Comparison of ENCODE assay signal across 23 cellular contexts in the genomic region with DNA sequence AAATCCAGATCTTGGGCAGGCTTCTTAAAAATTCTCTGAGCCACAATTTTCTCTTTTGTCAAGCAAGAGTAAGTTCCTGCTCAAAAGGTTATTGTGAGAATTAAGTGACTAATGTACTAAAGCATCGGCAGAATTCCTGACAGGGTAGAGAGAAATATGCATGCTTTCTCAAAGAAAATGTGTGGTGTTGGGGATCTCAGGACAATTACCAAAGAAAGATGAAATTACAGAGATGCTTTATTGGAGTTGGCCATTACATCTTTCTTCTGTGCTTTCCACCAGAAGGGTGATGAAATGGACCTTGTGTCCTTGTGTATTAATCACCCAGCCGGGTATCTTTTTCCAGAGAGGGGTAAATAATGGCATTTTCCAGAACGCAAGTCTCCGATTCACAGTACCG. TPM values are rescaled to one million over a fixed set of nuclear protein-coding genes. Genes with fewer than 3 reads are reported as not detected.
A peak's percentile ranks its signal among the peaks of the same experiment; 100 is the strongest.
DNase-seq lines count a peak whose midpoint lies in the region; ATAC-seq and TF ChIP-seq lines count a peak whose summit lies in the region.
"Had no signal": no experiment of that assay in that cellular context is flagged by ENCODE, and none has a peak within 500 bp of the region (broad histone marks: within the 10 kb centered on the region; RNA-seq: fewer than 3 reads in every experiment).

No MANE protein-coding gene starts in this region.

- ATAC-seq in central memory CD8-positive, alpha-beta T cell (replicated peaks; ENCODE audit: extremely low read depth, poor library complexity, severe bottlenecking) = no peak
- ATAC-seq in natural killer cell (no peak), HG02588 (IDR thresholded peaks at IDR 0.05; ENCODE audit: unreplicated experiment) (no peak), foreskin keratinocyte (no peak)
- ATAC-seq: K562 had no signal

- intact Hi-C loops in Calu3 (cut with micrococcal nuclease; ENCODE audit: unreplicated experiment) = loop anchor here (2.0 kb wide), 1 partner anchor 33 kb away; no protein-coding TSS in a partner anchor
- intact Hi-C loops in natural killer cell (cut with micrococcal nuclease) = no loop called here

- BruUV-seq in Calu3 (replicated peaks; lab: Mats Ljungman, UMichigan) = no TSS peak

- H3K36me3 ChIP-seq in SJCRH30 = no peaks in the 10 kb centered on the region
- H3K36me3 ChIP-seq: brain microvascular endothelial cell, prostate gland, spleen, WERI-Rb-1 had no signal

- H3K4me1 Mint-ChIP-seq in Calu3 (ENCODE audit: low read depth, unreplicated experiment) (peaks cover 8% of the 10 kb centered on the region), natural killer cell (peaks cover 16 to 20% of the 10 kb centered on the region in 2 donors)
- peaks cover 16% of the 10 kb centered on the region for H3K4me1 Mint-ChIP-seq in central memory CD8-positive, alpha-beta T cell

- H3K4me3 Mint-ChIP-seq in Calu3 (ENCODE audit: low read depth, unreplicated experiment) = peak overlapping the region; percentile 93
- H3K4me3 Mint-ChIP-seq in central memory CD8-positive, alpha-beta T cell = peak overlapping the region; percentile 73
- peak overlapping the region; percentile 71 for H3K4me3 Mint-ChIP-seq in natural killer cell
- H3K4me3 Mint-ChIP-seq: HFFc6 had no signal

- CTCF ChIA-PET in Calu3 (lab: Charles Lee) = interaction anchor here (0.6 kb wide), 1 partner anchor 67 kb away, joined by 4 read pairs; a partner anchor contains a TSS

- H3K36me3 Mint-ChIP-seq in Calu3 (ENCODE audit: insufficient read depth, unreplicated experiment) = peaks cover 22% of the 10 kb centered on the region
- H3K36me3 Mint-ChIP-seq in central memory CD8-positive, alpha-beta T cell (ENCODE audit: insufficient read depth) = no peaks in the 10 kb centered on the region
- H3K36me3 Mint-ChIP-seq in natural killer cell = no peaks in the 10 kb centered on the region

- TF ChIP-seq CTCF in 22Rv1 (IDR thresholded peaks at IDR 0.05) (no peak), Calu3 (IDR thresholded peaks at IDR 0.05; ENCODE audit: unreplicated experiment) (no peak), natural killer cell (IDR thresholded peaks at IDR 0.05) (no peak), foreskin keratinocyte (conservative IDR thresholded peaks at IDR 0.05) (no peak)

- H3K4me3 ChIP-seq in SJCRH30 = no peak overlapping the region
- H3K4me3 ChIP-seq: K562 had no signal

- H3K4me1 ChIP-seq in SJCRH30 = no peaks in the 10 kb centered on the region
- peaks cover 16% of the 10 kb centered on the region for H3K4me1 ChIP-seq in foreskin keratinocyte
- H3K4me1 ChIP-seq: prostate gland had no signal

- H3K9me3 Mint-ChIP-seq in Calu3 (ENCODE audit: low read depth, unreplicated experiment) (no peaks in the 10 kb centered on the region), natural killer cell (no peaks in the 10 kb centered on the region)
- no peaks in the 10 kb centered on the region for H3K9me3 Mint-ChIP-seq in central memory CD8-positive, alpha-beta T cell
- H3K9me3 Mint-ChIP-seq: activated naive CD4-positive, alpha-beta T cell treated with anti-CD3 and anti-CD28 coated beads, Interleukin-2, amount 10 ng/mL, durations not matched to agents 7 days and 5 days had no signal

- H3K27me3 ChIP-seq in SJCRH30 = no peaks in the 10 kb centered on the region
- no peaks in the 10 kb centered on the region for H3K27me3 ChIP-seq in foreskin keratinocyte

- no peak for DNase-seq in Calu3
- DNase-seq in central memory CD8-positive, alpha-beta T cell (ENCODE audit: low spot score in 2 of 2) = no peak
- DNase-seq in natural killer cell = no peak
- DNase-seq in NCI-H1930 (lab: John Stamatoyannopoulos, UW) = no peak
- no peak for DNase-seq in SJCRH30
- DNase-seq in foreskin keratinocyte = no peak
- DNase-seq: activated CD4-positive, alpha-beta T cell treated with anti-CD3 and anti-CD28 coated beads, Interleukin-2, amount 50 U/mL, for 48 hours; activated naive CD4-positive, alpha-beta T cell treated with anti-CD3 and anti-CD28 coated beads, Interleukin-2, amount 10 ng/mL, durations not matched to agents 7 days and 5 days; activated T-cell treated with anti-CD3 and anti-CD28 coated beads for 4 hours; brain microvascular endothelial cell; Caco-2; glutamatergic neuron; HFFc6; NCI-H2029 treated with DMSO at 0.1 percent for 48 hours; NCI-H510A; spleen; SW 1271; WERI-Rb-1 had no signal

- no peaks in the 10 kb centered on the region for H3K27me3 Mint-ChIP-seq in Calu3 (ENCODE audit: unreplicated experiment)
- peaks cover 78% of the 10 kb centered on the region for H3K27me3 Mint-ChIP-seq in central memory CD8-positive, alpha-beta T cell
- H3K27me3 Mint-ChIP-seq in natural killer cell (ENCODE audit: low read depth in 2 of 2) = peaks cover 0 to 20% of the 10 kb centered on the region in 2 donors

- no peaks in the 10 kb centered on the region for H3K9me3 ChIP-seq in SJCRH30 (replicated peaks)
- H3K9me3 ChIP-seq: Caco-2, prostate gland had no signal

- H3K27ac ChIP-seq in 22Rv1 (peak overlapping the region; percentile 94; the same call in 1 of the 2 replicates), SJCRH30 (no peak overlapping the region), foreskin keratinocyte (no peak overlapping the region)
- H3K27ac ChIP-seq: brain microvascular endothelial cell, spleen, WERI-Rb-1 had no signal

- H3K27ac Mint-ChIP-seq in Calu3 (ENCODE audit: unreplicated experiment) = no peak overlapping the region
- no peak overlapping the region for H3K27ac Mint-ChIP-seq in central memory CD8-positive, alpha-beta T cell (ENCODE audit: low read depth)
- H3K27ac Mint-ChIP-seq in natural killer cell = no peak overlapping the region
- H3K27ac Mint-ChIP-seq: activated naive CD4-positive, alpha-beta T cell treated with anti-CD3 and anti-CD28 coated beads, Interleukin-2, amount 10 ng/mL, durations not matched to agents 7 days and 5 days; HFFc6 had no signal

RNA-seq across cellular contexts. Expression of a gene that starts 1.7 kb away (rescaled TPM):
- total RNA-seq in Calu3 (2022) (6.7 and 8.5 TPM in 2 replicates), natural killer cell (1 to 10 TPM; 3.0 to 9.3 (median 4.2) TPM), foreskin keratinocyte (6.0 and 8.3 TPM in 2 replicates)
- total RNA-seq in SJCRH30 (2014; rRNA removed; shearing (Covaris generic)) = 0.04 TPM in 1 of 2 replicates, not detected in the other
- 3.1 and 3.4 TPM in 2 replicates for polyA plus RNA-seq in foreskin keratinocyte
- total RNA-seq: myocyte had no signal
